ENCODE assay signal across 19 cellular contexts in the genomic region with DNA sequence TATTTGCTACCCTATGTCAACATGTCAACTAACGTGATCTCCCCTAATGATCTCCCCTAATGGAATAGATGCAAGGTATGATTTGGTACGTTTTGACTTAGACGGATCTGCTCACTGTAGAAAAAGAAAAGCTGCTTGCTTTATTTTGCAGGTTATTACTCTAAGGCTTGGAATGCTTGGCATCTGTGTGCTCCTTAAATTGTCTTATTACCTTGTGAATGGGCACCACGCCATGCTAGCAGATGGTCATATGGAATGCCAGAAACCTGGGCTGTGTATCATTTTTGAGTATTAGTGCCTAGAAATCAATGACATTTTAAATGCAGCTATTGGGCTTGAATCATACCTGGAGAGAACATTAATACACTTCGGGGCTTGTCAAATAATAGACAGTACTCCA. TPM values are rescaled to one million over a fixed set of nuclear protein-coding genes. Genes with fewer than 3 reads are reported as not detected.
DNase-seq lines count a peak whose midpoint lies in the region; ATAC-seq, FAIRE-seq and TF ChIP-seq lines count a peak whose summit lies in the region.
"Had no signal": no experiment of that assay in that cellular context is flagged by ENCODE, and none has a peak within 500 bp of the region (broad histone marks: within the 10 kb centered on the region; RNA-seq: fewer than 3 reads in every experiment).

No MANE protein-coding gene starts in this region.

- H3F3A ChIP-seq in GM23338 (replicated peaks; ENCODE audit: low read depth) (no peaks in the 10 kb centered on the region), MM.1S (ENCODE audit: insufficient read depth, low read length) (no peaks in the 10 kb centered on the region)

- H3K4me3 ChIP-seq in GM23338 (no peak overlapping the region), mammary epithelial cell (replicated peaks in 1 of 3; ENCODE audit: insufficient read depth in 1 of 3, low read depth in 2 of 3, low read length in 3 of 3) (no peak overlapping the region), MM.1S (ENCODE audit: low read length) (no peak overlapping the region), small intestine (ENCODE audit: low read depth in 1 of 2, low read length in 2 of 2) (no peak overlapping the region)
- H3K4me3 ChIP-seq: SJCRH30 had no signal

- H3K9me3 ChIP-seq in mammary epithelial cell (replicated peaks; ENCODE audit: insufficient read depth, low read length): no peaks in the 10 kb centered on the region
- no peaks in the 10 kb centered on the region for H3K9me3 ChIP-seq in MM.1S (replicated peaks; ENCODE audit: insufficient read depth, low read length)
- H3K9me3 ChIP-seq in small intestine (ENCODE audit: control insufficient read depth, low read depth): no peaks in the 10 kb centered on the region
- H3K9me3 ChIP-seq: SJCRH30 had no signal

- intact Hi-C loops in mammary epithelial cell (cut with micrococcal nuclease): loop anchor here (1.0 kb wide), 1 partner anchor 23 kb away; no protein-coding TSS in a partner anchor

- no peaks in the 10 kb centered on the region for H3K9me3 Mint-ChIP-seq in GM23338

- BruUV-seq in mammary epithelial cell (replicated peaks; lab: Mats Ljungman, UMichigan): TSS peak; percentile 43

- H3K79me2 ChIP-seq in GM23338 (replicated peaks; ENCODE audit: insufficient read depth): no peaks in the 10 kb centered on the region
- no peaks in the 10 kb centered on the region for H3K79me2 ChIP-seq in mammary epithelial cell (ENCODE audit: insufficient read depth, low read length)
- H3K79me2 ChIP-seq in MM.1S (ENCODE audit: low read length): no peaks in the 10 kb centered on the region

- no peaks in the 10 kb centered on the region for H3K4me1 ChIP-seq in GM23338 (ENCODE audit: insufficient read depth)
- peaks cover 27% of the 10 kb centered on the region for H3K4me1 ChIP-seq in mammary epithelial cell (ENCODE audit: insufficient read depth, low read length)
- H3K4me1 ChIP-seq in MM.1S (ENCODE audit: low read length): no peaks in the 10 kb centered on the region
- no peaks in the 10 kb centered on the region for H3K4me1 ChIP-seq in small intestine (ENCODE audit: control insufficient read depth in 2 of 2, insufficient read depth in 1 of 2, low read depth in 1 of 2, low read length in 1 of 2)
- H3K4me1 ChIP-seq: SJCRH30 had no signal

- no peaks in the 10 kb centered on the region for H4K20me1 ChIP-seq in GM23338 (replicated peaks; ENCODE audit: insufficient read depth)
- no peaks in the 10 kb centered on the region for H4K20me1 ChIP-seq in mammary epithelial cell (ENCODE audit: insufficient read depth, low read length)
- H4K20me1 ChIP-seq in MM.1S (ENCODE audit: insufficient read depth, low read length): no peaks in the 10 kb centered on the region

- H3K27ac Mint-ChIP-seq in GM23338: no peak overlapping the region

- H3K27ac ChIP-seq in GM23338 (ENCODE audit: low read depth) (no peak overlapping the region), mammary epithelial cell (ENCODE audit: insufficient read depth, low read depth, low read length) (peak overlapping the region; percentile 51), MM.1S (ENCODE audit: low read length) (no peak overlapping the region), small intestine (ENCODE audit: low read depth in 1 of 2, low read length in 1 of 2) (no peak overlapping the region)
- H3K27ac ChIP-seq: C4-2B, SJCRH30 had no signal

- no peaks in the 10 kb centered on the region for H3K9me2 ChIP-seq in GM23338 (ENCODE audit: insufficient read depth)
- no peaks in the 10 kb centered on the region for H3K9me2 ChIP-seq in MM.1S (replicated peaks; ENCODE audit: insufficient read depth, low read length)

- TF ChIP-seq CTCF in GM23338 (conservative IDR thresholded peaks at IDR 0.05; ENCODE audit: low read depth in 2 of 2) (no peak), mammary epithelial cell (conservative IDR thresholded peaks at IDR 0.05 in 1 of 2, IDR thresholded peaks at IDR 0.05 in 1 of 2; ENCODE audit: extremely low read depth in 1 of 2, insufficient read depth in 1 of 2, low read depth in 1 of 2, low read length in 2 of 2) (no peak), MM.1S (IDR thresholded peaks at IDR 0.05; ENCODE audit: low read length) (no peak)

- in situ Hi-C loops in mammary epithelial cell (cut with MboI; ENCODE audit: low sequenced_read_pairs in 2 of 2): no loop called here

- DNase-seq in GM23338 (ENCODE audit: low spot score): peak; percentile 8
- DNase-seq in NCI-H69 (lab: John Stamatoyannopoulos, UW): peak; percentile 82
- peak; percentile 63 for DNase-seq in mammary epithelial cell
- peak; percentile 22 for DNase-seq in kidney glomerular epithelial cell (lab: John Stamatoyannopoulos, UW)
- no peak for DNase-seq in MM.1S
- DNase-seq in NCI-H82 treated with DMSO at 0.1 percent for 48 hours (lab: John Stamatoyannopoulos, UW; ENCODE audit: unreplicated experiment): no peak
- DNase-seq in HCEC 1CT: no peak
- no peak for DNase-seq in small intestine
- DNase-seq: COR-L47, DMS153, NCI-H1417 treated with DMSO at 0.1 percent for 48 hours, NCI-H2081, NCI-H510A, RPMI8226, SJCRH30, SW 1271 had no signal

- H2AFZ ChIP-seq in GM23338 (no peak overlapping the region), mammary epithelial cell (ENCODE audit: low read depth, low read length) (peak overlapping the region; percentile 65), MM.1S (ENCODE audit: low read length) (no peak overlapping the region)

- no peaks in the 10 kb centered on the region; the same call in 1 of the 3 replicates for H3K4me1 Mint-ChIP-seq in GM23338

- no peak for FAIRE-seq in small intestine (lab: Jason Lieb, UNC)
- FAIRE-seq: GM19239 had no signal

- H3K4me2 ChIP-seq in GM23338 (no peak overlapping the region), mammary epithelial cell (ENCODE audit: insufficient read depth, low read depth, low read length) (peak overlapping the region; percentile 60), MM.1S (ENCODE audit: low read depth, low read length) (no peak overlapping the region)

- dilution Hi-C loops in mammary epithelial cell (cut with HindIII; ENCODE audit: low sequenced_read_pairs): no loop called here

- no peak overlapping the region for H3K9ac ChIP-seq in mammary epithelial cell (ENCODE audit: insufficient read depth, low read length)
- H3K9ac ChIP-seq in MM.1S (ENCODE audit: low read length): no peak overlapping the region

- no peak for ATAC-seq in GM23338
- ATAC-seq: HCT116 had no signal

- H3K27me3 ChIP-seq in GM23338 (ENCODE audit: insufficient read depth) (no peaks in the 10 kb centered on the region), mammary epithelial cell (ENCODE audit: insufficient read depth, low read length) (no peaks in the 10 kb centered on the region), MM.1S (replicated peaks; ENCODE audit: insufficient read depth, low read length) (no peaks in the 10 kb centered on the region), small intestine (ENCODE audit: control insufficient read depth in 2 of 2, insufficient read depth in 2 of 2, low read length in 2 of 2) (no peaks in the 10 kb centered on the region)
- H3K27me3 ChIP-seq: SJCRH30 had no signal

- no peak overlapping the region for H3K4me3 Mint-ChIP-seq in GM23338

- 10% methylated on average over 5 of the region's 5 CpGs for WGBS in mammary epithelial cell (ENCODE audit: low coverage, missing lambda C conversion rate)
- WGBS in small intestine, 3 donors: 71 to 87% (median 72%) methylated on average over 5 of the region's 5 CpGs

- no peaks in the 10 kb centered on the region for H3K36me3 ChIP-seq in GM23338 (ENCODE audit: insufficient read depth)
- no peaks in the 10 kb centered on the region for H3K36me3 ChIP-seq in mammary epithelial cell (ENCODE audit: insufficient read depth, low read length)
- H3K36me3 ChIP-seq in MM.1S (replicated peaks; ENCODE audit: insufficient read depth, low read length): no peaks in the 10 kb centered on the region
- no peaks in the 10 kb centered on the region for H3K36me3 ChIP-seq in small intestine (ENCODE audit: control insufficient read depth in 2 of 2, insufficient read depth in 2 of 2, low read length in 2 of 2)
- H3K36me3 ChIP-seq: SJCRH30 had no signal

- no peaks in the 10 kb centered on the region for H3K27me3 Mint-ChIP-seq in GM23338 (ENCODE audit: insufficient read depth, low read depth, poor library complexity)

- CTCF ChIA-PET in mammary epithelial cell (lab: Charles Lee; ENCODE audit: low non-redundant PET): no interaction called here

- H3K36me3 Mint-ChIP-seq in GM23338 (ENCODE audit: low read depth): no peaks in the 10 kb centered on the region

TF ChIP-seq in GM23338, 12 proteins besides CTCF, POLR2A, EP300 and RAD21 (continues in another document):
- TF ChIP-seq, protein P1, sequence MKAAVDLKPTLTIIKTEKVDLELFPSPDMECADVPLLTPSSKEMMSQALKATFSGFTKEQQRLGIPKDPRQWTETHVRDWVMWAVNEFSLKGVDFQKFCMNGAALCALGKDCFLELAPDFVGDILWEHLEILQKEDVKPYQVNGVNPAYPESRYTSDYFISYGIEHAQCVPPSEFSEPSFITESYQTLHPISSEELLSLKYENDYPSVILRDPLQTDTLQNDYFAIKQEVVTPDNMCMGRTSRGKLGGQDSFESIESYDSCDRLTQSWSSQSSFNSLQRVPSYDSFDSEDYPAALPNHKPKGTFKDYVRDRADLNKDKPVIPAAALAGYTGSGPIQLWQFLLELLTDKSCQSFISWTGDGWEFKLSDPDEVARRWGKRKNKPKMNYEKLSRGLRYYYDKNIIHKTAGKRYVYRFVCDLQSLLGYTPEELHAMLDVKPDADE (IDR thresholded peaks at IDR 0.05): no peak
- TF ChIP-seq EZH2phosphoT487 (IDR thresholded peaks at IDR 0.05; ENCODE audit: unreplicated experiment) (no peak), STAT1 (IDR thresholded peaks at IDR 0.05; ENCODE audit: unreplicated experiment) (no peak)

RNA-seq across cellular contexts. Expression of a gene that starts 16.4 kb away (rescaled TPM):
- total RNA-seq in GM23338 (2014; rRNA removed; shearing (Covaris generic)): 13.2 and 17.2 TPM in 2 replicates
- 12.1 and 23.6 TPM in 2 replicates for polyA plus RNA-seq in GM23338 (2016; fragmentation: Nextera tagmentation; extraction: Ambion mirVana)
- 10 to 100 TPM in 1 of 2 donors, 1 to 10 TPM in 1; 2.5 to 10.7 TPM for total RNA-seq in mammary epithelial cell
- polyA plus RNA-seq in mammary epithelial cell: 2.7 TPM
- polyA minus RNA-seq in mammary epithelial cell: 6.9 TPM
- under 1 TPM in 2 of 3 donors, not detected in 1; 0.27 to 0.64 TPM for polyA plus RNA-seq in small intestine

Comparison
In these comparisons a context has a peak if more than half of its experiments do, and no peak if none do; other contexts are left out.
1. DNase-seq: peak in GM23338 (single experiment), NCI-H69 (single experiment), mammary epithelial cell (single experiment) and kidney glomerular epithelial cell (single experiment); none in MM.1S (single experiment), NCI-H82 treated with DMSO at 0.1 percent for 48 hours (single experiment), HCEC 1CT (single experiment) and small intestine (single experiment).